In genomic region chr12:111444706-111445310, GRCh38 we compare ENCODE assay signal across 8 cellular contexts. TPM values are rescaled to one million over a fixed set of nuclear protein-coding genes. Genes with fewer than 3 reads are reported as not detected.
DNase-seq lines count a peak whose midpoint lies in the region; ATAC-seq and TF ChIP-seq lines count a peak whose summit lies in the region.

No MANE protein-coding gene starts in this region.

- TF ChIP-seq CTCF in activated CD8-positive, alpha-beta T cell treated with anti-CD3 and anti-CD28 coated beads for 36 hours (IDR thresholded peaks at IDR 0.05): no peak
- TF ChIP-seq CTCF in thyroid gland (IDR thresholded peaks at IDR 0.05): no peak

- WGBS in esophagus, 2 donors: 68% methylated on average over 10 of the region's 10 CpGs
- 73 to 86% methylated on average over 9 of the region's 10 CpGs for WGBS in thyroid gland, 2 donors

- no peaks in the 10 kb centered on the region for H3K9me3 Mint-ChIP-seq in CD8-positive, alpha-beta memory T cell
- no peaks in the 10 kb centered on the region for H3K9me3 Mint-ChIP-seq in activated CD8-positive, alpha-beta T cell treated with anti-CD3 and anti-CD28 coated beads for 36 hours

- peaks cover 0 to 54% (median 3%) of the 10 kb centered on the region in 3 donors for H3K36me3 Mint-ChIP-seq in CD8-positive, alpha-beta memory T cell
- H3K36me3 Mint-ChIP-seq in activated CD8-positive, alpha-beta T cell treated with anti-CD3 and anti-CD28 coated beads for 36 hours (ENCODE audit: low read depth): peaks cover 62% of the 10 kb centered on the region

- H3K27me3 Mint-ChIP-seq in CD8-positive, alpha-beta memory T cell: peaks cover 0 to 3% of the 10 kb centered on the region in 2 donors
- H3K27me3 Mint-ChIP-seq in activated CD8-positive, alpha-beta T cell treated with anti-CD3 and anti-CD28 coated beads for 36 hours: no peaks in the 10 kb centered on the region

- peak overlapping the region; percentile 26 for H3K4me3 ChIP-seq in CD8-positive, alpha-beta memory T cell (ENCODE audit: low read length)
- H3K4me3 ChIP-seq in esophagus (ENCODE audit: low read depth in 1 of 2, low read length in 2 of 2) (no peak overlapping the region), thyroid gland (replicated peaks in 1 of 3) (no peak overlapping the region)

- peaks cover 26% of the 10 kb centered on the region for H3K36me3 ChIP-seq in CD8-positive, alpha-beta memory T cell (ENCODE audit: insufficient read depth, low read length)
- peaks cover 11 to 38% of the 10 kb centered on the region in 2 donors for H3K36me3 ChIP-seq in esophagus (ENCODE audit: control insufficient read depth in 2 of 2, insufficient read depth in 2 of 2, low read length in 1 of 2)
- peaks cover 17% of the 10 kb centered on the region in 2 donors for H3K36me3 ChIP-seq in thyroid gland

- H3K4me1 Mint-ChIP-seq in CD8-positive, alpha-beta memory T cell: peaks cover 72 to 86% (median 74%) of the 10 kb centered on the region in 3 donors
- peaks cover 87% of the 10 kb centered on the region for H3K4me1 Mint-ChIP-seq in activated CD8-positive, alpha-beta T cell treated with anti-CD3 and anti-CD28 coated beads for 36 hours (ENCODE audit: low read depth)

- peak overlapping the region; percentile 88 to 98 (median 94) for H3K27ac Mint-ChIP-seq in CD8-positive, alpha-beta memory T cell
- H3K27ac Mint-ChIP-seq in activated CD8-positive, alpha-beta T cell treated with anti-CD3 and anti-CD28 coated beads for 36 hours: peak overlapping the region; percentile 68

- peaks cover 61% of the 10 kb centered on the region for H3K4me1 ChIP-seq in CD8-positive, alpha-beta memory T cell (ENCODE audit: insufficient read depth, low read length)
- peaks cover 0 to 6% of the 10 kb centered on the region in 2 donors for H3K4me1 ChIP-seq in esophagus (ENCODE audit: control insufficient read depth in 2 of 2, insufficient read depth in 2 of 2, low read length in 1 of 2)
- peaks cover 11 to 77% of the 10 kb centered on the region in 2 donors for H3K4me1 ChIP-seq in thyroid gland

- DNase-seq in CD8-positive, alpha-beta memory T cell: peak; percentile 68 to 91 (median 73)
- DNase-seq in KBM-7 (peak; percentile 82), occipital lobe (lab: John Stamatoyannopoulos, UW) (peak; percentile 35), thyroid gland (peak; percentile 29 to 37), NCI-H748 (lab: John Stamatoyannopoulos, UW; ENCODE audit: unreplicated experiment) (no peak)
- DNase-seq in activated CD8-positive, alpha-beta T cell treated with anti-CD3 and anti-CD28 coated beads for 36 hours: peak; percentile 96

- POLR2A ChIA-PET in CD8-positive, alpha-beta memory T cell (lab: Charles Lee): interaction anchor here (0.9 to 3.5 kb wide), 9 partner anchors 10 to 241 kb away, joined by 3 to 41 read pairs (median 6); partner anchors contain the start of gene SH2B3
- POLR2A ChIA-PET in activated CD8-positive, alpha-beta T cell treated with anti-CD3 and anti-CD28 coated beads for 36 hours (lab: Charles Lee): interaction anchor here (0.6 to 5.4 kb wide), 12 partner anchors 10 to 149 kb away, joined by 3 to 41 read pairs (median 14); no protein-coding TSS in a partner anchor

- no peaks in the 10 kb centered on the region for H3K27me3 ChIP-seq in CD8-positive, alpha-beta memory T cell (ENCODE audit: insufficient read depth, low read length, poor library complexity, severe bottlenecking)
- H3K27me3 ChIP-seq in esophagus (ENCODE audit: control insufficient read depth in 1 of 2, insufficient read depth in 2 of 2, low read length in 2 of 2) (no peaks in the 10 kb centered on the region), thyroid gland (no peaks in the 10 kb centered on the region)

- ATAC-seq in GM21515 (IDR thresholded peaks at IDR 0.05; ENCODE audit: unreplicated experiment): peak; percentile 86
- ATAC-seq in activated CD8-positive, alpha-beta T cell treated with anti-CD3 and anti-CD28 coated beads for 36 hours: peak; percentile 90

- H3K27ac ChIP-seq in CD8-positive, alpha-beta memory T cell (ENCODE audit: low read depth, low read length): peak overlapping the region; percentile 40
- H3K27ac ChIP-seq in esophagus (ENCODE audit: low read depth in 2 of 2, low read length in 1 of 2) (peak overlapping the region; percentile 38 to 40), thyroid gland (peak overlapping the region in 2 of 3 donors; percentile 47 to 65)

- TF ChIP-seq POLR2A in thyroid gland (IDR thresholded peaks at IDR 0.05): no peak

- H3K4me3 Mint-ChIP-seq in CD8-positive, alpha-beta memory T cell: peak overlapping the region; percentile 22 to 89 (median 75)
- peak overlapping the region; percentile 26 for H3K4me3 Mint-ChIP-seq in activated CD8-positive, alpha-beta T cell treated with anti-CD3 and anti-CD28 coated beads for 36 hours

- intact Hi-C loops in activated CD8-positive, alpha-beta T cell treated with anti-CD3 and anti-CD28 coated beads for 36 hours (cut with micrococcal nuclease): loop anchor here (2.0 to 5.0 kb wide), 2 partner anchors 14 to 43 kb away; no protein-coding TSS in a partner anchor
- intact Hi-C loops in thyroid gland (cut with DNase I): no loop called here

- in situ Hi-C loops in KBM-7 (cut with MboI; ENCODE audit: low pct_unique_long_range_greater_than_20kb, low sequenced_read_pairs): loop anchor here (10.0 kb wide), 1 partner anchor 50 kb away; no protein-coding TSS in a partner anchor

- CTCF ChIA-PET in CD8-positive, alpha-beta memory T cell (lab: Charles Lee): interaction anchor here (0.8 to 31.7 kb wide), 7 partner anchors 4 to 82 kb away, joined by 3 to 1032 read pairs (median 61); partner anchors contain the start of gene SH2B3
- CTCF ChIA-PET in activated CD8-positive, alpha-beta T cell treated with anti-CD3 and anti-CD28 coated beads for 36 hours (lab: Charles Lee): interaction anchor here (1.0 to 40.2 kb wide), 7 partner anchors 10 to 550 kb away, joined by 3 to 1222 read pairs (median 6); partner anchors contain the start of gene SH2B3

- H3K9me3 ChIP-seq in CD8-positive, alpha-beta memory T cell (ENCODE audit: low read length): no peaks in the 10 kb centered on the region
- H3K9me3 ChIP-seq in esophagus (ENCODE audit: control insufficient read depth in 2 of 2, insufficient read depth in 1 of 2, low read depth in 1 of 2, low read length in 1 of 2) (no peaks in the 10 kb centered on the region), thyroid gland (no peaks in the 10 kb centered on the region)

RNA-seq across cellular contexts. Expression of gene SH2B3, which starts 39.1 kb away (rescaled TPM):
- total RNA-seq in CD8-positive, alpha-beta memory T cell: 10 to 100 TPM; 46.8 to 48.9 TPM
- 11.1 TPM for polyA plus RNA-seq in CD8-positive, alpha-beta memory T cell
- 10 to 100 TPM; 48.7 to 52.7 TPM for total RNA-seq in activated CD8-positive, alpha-beta T cell treated with anti-CD3 and anti-CD28 coated beads for 36 hours
- polyA plus RNA-seq in esophagus: 1 to 10 TPM in 1 of 2 donors, under 1 TPM in 1; 0.79 to 1.8 TPM
- 5.1 TPM for total RNA-seq in occipital lobe
- 10 to 100 TPM; 14.1 to 36.5 (median 25.6) TPM for total RNA-seq in thyroid gland
